13 cellular contexts compared by ENCODE assay signal in the genomic region with DNA sequence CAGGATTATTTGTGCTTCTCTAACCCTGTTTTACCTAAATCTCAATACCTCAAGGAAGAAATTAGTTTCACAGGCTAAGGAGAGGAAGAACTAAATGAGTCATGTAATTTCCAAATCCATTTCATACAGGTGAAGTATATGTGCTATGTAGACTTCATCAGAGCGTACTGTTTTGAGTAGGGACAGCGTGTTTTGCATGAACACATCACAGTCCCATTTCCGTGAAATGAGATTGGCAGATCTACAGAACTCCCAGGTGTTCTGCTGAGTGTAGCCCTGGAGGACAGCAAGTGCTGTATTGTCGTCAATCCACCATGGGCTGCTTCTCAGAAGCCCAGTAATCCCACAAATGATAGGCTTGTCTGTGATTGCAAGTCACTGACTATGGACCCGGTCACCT.
A peak's percentile ranks its signal among the peaks of the same experiment; 100 is the strongest.
DNase-seq lines count a peak whose midpoint lies in the region; ATAC-seq and TF ChIP-seq lines count a peak whose summit lies in the region.
"Had no signal": no experiment of that assay in that cellular context is flagged by ENCODE, and none has a peak within 500 bp of the region (broad histone marks: within the 10 kb centered on the region; RNA-seq: fewer than 3 reads in every experiment).

No MANE protein-coding gene starts in this region.

- H3K4me3 Mint-ChIP-seq in activated T-cell treated with anti-CD3 and anti-CD28 coated beads, Interleukin-2, amount 50 U/mL, for 24 hours: peak overlapping the region; percentile 17
- H3K4me3 Mint-ChIP-seq: mesothelial cell of epicardium had no signal

- intact Hi-C loops in sigmoid colon (cut with DNase I): no loop called here

- no peaks in the 10 kb centered on the region for H3K9me3 ChIP-seq in neutrophil
- H3K9me3 ChIP-seq in sigmoid colon: no peaks in the 10 kb centered on the region

- H3K27me3 ChIP-seq in neutrophil (no peaks in the 10 kb centered on the region), sigmoid colon (no peaks in the 10 kb centered on the region)

- H3K4me1 ChIP-seq in neutrophil (ENCODE audit: control insufficient read depth in 1 of 2, insufficient read depth in 1 of 2, low read depth in 1 of 2, low read length in 1 of 2) (peaks cover 17 to 25% of the 10 kb centered on the region in 2 experiments), sigmoid colon (peaks cover 0 to 5% (median 0%) of the 10 kb centered on the region in 4 donors)

- no peak for DNase-seq in activated T-cell treated with anti-CD3 and anti-CD28 coated beads, Interleukin-2, amount 50 U/mL, for 24 hours
- no peak for DNase-seq in activated T-cell treated with anti-CD3 and anti-CD28 coated beads for 4 hours
- no peak for DNase-seq in GF-D8 (lab: John Stamatoyannopoulos, UW)
- no peak for DNase-seq in sigmoid colon
- DNase-seq: ACHN, activated gamma-delta T cell, NCI-H2107, WERI-Rb-1 had no signal

- peaks cover 78% of the 10 kb centered on the region for H3K4me1 Mint-ChIP-seq in activated T-cell treated with anti-CD3 and anti-CD28 coated beads, Interleukin-2, amount 50 U/mL, for 24 hours (ENCODE audit: low read depth)

- no peaks in the 10 kb centered on the region for H3K9me3 Mint-ChIP-seq in activated T-cell treated with anti-CD3 and anti-CD28 coated beads, Interleukin-2, amount 50 U/mL, for 24 hours
- H3K9me3 Mint-ChIP-seq: mesothelial cell of epicardium had no signal

- peak overlapping the region; percentile 97 for H3K27ac Mint-ChIP-seq in activated T-cell treated with anti-CD3 and anti-CD28 coated beads, Interleukin-2, amount 50 U/mL, for 24 hours
- H3K27ac Mint-ChIP-seq: mesothelial cell of epicardium had no signal

- H3K4me3 ChIP-seq in neutrophil (ENCODE audit: low read depth in 1 of 2, low read length in 1 of 2): no peak overlapping the region
- H3K4me3 ChIP-seq in sigmoid colon: no peak overlapping the region

- peaks cover 85% of the 10 kb centered on the region for H3K36me3 ChIP-seq in neutrophil
- peaks cover 0 to 71% (median 29%) of the 10 kb centered on the region in 4 donors for H3K36me3 ChIP-seq in sigmoid colon

- 89 to 93% methylated on average over 5 of the region's 5 CpGs for WGBS in sigmoid colon, 2 donors

- TF ChIP-seq EP300 in sigmoid colon (IDR thresholded peaks at IDR 0.05): no peak

- peak; percentile 61 for ATAC-seq in GM21576 (IDR thresholded peaks at IDR 0.05; ENCODE audit: unreplicated experiment)
- ATAC-seq in HG03521 (IDR thresholded peaks at IDR 0.05; ENCODE audit: unreplicated experiment): peak; percentile 52
- no peak for ATAC-seq in HG02588 (IDR thresholded peaks at IDR 0.05; ENCODE audit: unreplicated experiment)

- TF ChIP-seq CTCF in neutrophil (IDR thresholded peaks at IDR 0.05) (no peak), sigmoid colon (IDR thresholded peaks at IDR 0.05) (no peak)

- peaks cover 100% of the 10 kb centered on the region for H3K36me3 Mint-ChIP-seq in activated T-cell treated with anti-CD3 and anti-CD28 coated beads, Interleukin-2, amount 50 U/mL, for 24 hours (ENCODE audit: low read depth)

- H3K27ac ChIP-seq in neutrophil (peak overlapping the region; percentile 69), sigmoid colon (no peak overlapping the region)
- H3K27ac ChIP-seq: WERI-Rb-1 had no signal

- no peaks in the 10 kb centered on the region for H3K27me3 Mint-ChIP-seq in activated T-cell treated with anti-CD3 and anti-CD28 coated beads, Interleukin-2, amount 50 U/mL, for 24 hours

- TF ChIP-seq POLR2A in sigmoid colon (IDR thresholded peaks at IDR 0.05): no peak
